In the genomic region with DNA sequence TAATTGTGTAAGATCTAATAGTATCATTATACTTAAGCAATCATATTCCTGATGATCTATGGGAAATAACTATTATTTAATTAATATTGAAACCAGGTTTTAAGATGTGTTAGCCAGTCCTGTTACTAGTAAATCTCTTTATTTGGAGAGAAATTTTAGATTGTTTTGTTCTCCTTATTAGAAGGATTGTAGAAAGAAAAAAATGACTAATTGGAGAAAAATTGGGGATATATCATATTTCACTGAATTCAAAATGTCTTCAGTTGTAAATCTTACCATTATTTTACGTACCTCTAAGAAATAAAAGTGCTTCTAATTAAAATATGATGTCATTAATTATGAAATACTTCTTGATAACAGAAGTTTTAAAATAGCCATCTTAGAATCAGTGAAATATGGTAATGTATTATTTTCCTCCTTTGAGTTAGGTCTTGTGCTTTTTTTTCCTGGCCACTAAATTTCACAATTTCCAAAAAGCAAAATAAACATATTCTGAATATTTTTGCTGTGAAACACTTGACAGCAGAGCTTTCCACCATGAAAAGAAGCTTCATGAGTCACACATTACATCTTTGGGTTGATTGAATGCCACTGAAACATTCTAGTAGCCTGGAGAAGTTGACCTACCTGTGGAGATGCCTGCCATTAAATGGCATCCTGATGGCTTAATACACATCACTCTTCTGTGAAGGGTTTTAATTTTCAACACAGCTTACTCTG, we compare ENCODE assay signal across 11 cellular contexts. TPM values are rescaled to one million over a fixed set of nuclear protein-coding genes. Genes with fewer than 3 reads are reported as not detected.
DNase-seq lines count a peak whose midpoint lies in the region; ATAC-seq and TF ChIP-seq lines count a peak whose summit lies in the region.
"Had no signal": no experiment of that assay in that cellular context is flagged by ENCODE, and none has a peak within 500 bp of the region (broad histone marks: within the 10 kb centered on the region; RNA-seq: fewer than 3 reads in every experiment).

No MANE protein-coding gene starts in this region.

- no peak for TF ChIP-seq RAD21 in SK-N-SH (IDR thresholded peaks at IDR 0.05; ENCODE audit: low read length)

- H3K4me1 ChIP-seq in SK-N-SH (ENCODE audit: control insufficient read depth in 1 of 2, insufficient read depth in 2 of 2, low read depth in 1 of 2, low read length in 1 of 2) (peaks cover 0 to 14% of the 10 kb centered on the region in 2 experiments; a peak in 2 of 4 replicates), fibroblast of lung (ENCODE audit: control insufficient read depth, extremely low read depth, insufficient read depth, low read length) (peaks cover 7% of the 10 kb centered on the region)
- H3K4me1 ChIP-seq: thyroid gland had no signal

- H3K4me2 ChIP-seq in SK-N-SH (no peak overlapping the region), fibroblast of lung (ENCODE audit: extremely low read depth, insufficient read depth, low read length) (peak overlapping the region; percentile 45)
- H3K4me2 ChIP-seq: BLaER1 treated with 17β-estradiol and CSF1 and Interleukin-3, amounts not matched to agents 10 nM and 100 nM had no signal

- H2AFZ ChIP-seq in SK-N-SH (ENCODE audit: low read depth) (peak overlapping the region; percentile 63; the same call in 1 of the 2 replicates), fibroblast of lung (ENCODE audit: low read length) (no peak overlapping the region)

- no peak for DNase-seq in left cardiac atrium
- DNase-seq in cardiac septum (ENCODE audit: low spot score): no peak
- no peak for DNase-seq in SK-N-SH
- peak; percentile 75 to 80 for DNase-seq in fibroblast of lung (ENCODE audit: low read depth in 2 of 2)
- peak; percentile 73 for DNase-seq in stromal cell of bone marrow (ENCODE audit: low read depth)
- DNase-seq: activated effector memory CD4-positive, alpha-beta T cell treated with Interleukin-2 at 50 U/mL for 16 hours; thyroid gland had no signal

- H3K27ac ChIP-seq in SK-N-SH (ENCODE audit: low read depth in 2 of 2, low read length in 1 of 2): peak overlapping the region in 1 of 2 experiments; percentile 41; a peak in 2 of 4 replicates
- H3K27ac ChIP-seq in fibroblast of lung (ENCODE audit: insufficient read depth, low read length): no peak overlapping the region
- H3K27ac ChIP-seq: BLaER1 treated with 17β-estradiol and CSF1 and Interleukin-3, amounts not matched to agents 10 nM and 100 nM; thyroid gland had no signal

- H3K36me3 ChIP-seq in SK-N-SH (replicated peaks in 1 of 2; ENCODE audit: control insufficient read depth in 1 of 2, insufficient read depth in 2 of 2, low read length in 1 of 2) (no peaks in the 10 kb centered on the region), fibroblast of lung (ENCODE audit: control insufficient read depth, insufficient read depth, low read length) (no peaks in the 10 kb centered on the region)

- H3K9ac ChIP-seq in SK-N-SH (no peak overlapping the region), fibroblast of lung (ENCODE audit: insufficient read depth, low read length) (no peak overlapping the region)
- H3K9ac ChIP-seq: BLaER1 treated with 17β-estradiol and CSF1 and Interleukin-3, amounts not matched to agents 10 nM and 100 nM had no signal

- H3K9me2 ChIP-seq in SK-N-SH: no peaks in the 10 kb centered on the region

- 54% methylated on average over 1 of the region's 1 CpG for WGBS in SK-N-SH (ENCODE audit: low lambda C conversion rate)

- no peaks in the 10 kb centered on the region for H4K20me1 ChIP-seq in SK-N-SH (ENCODE audit: insufficient read depth)
- no peaks in the 10 kb centered on the region for H4K20me1 ChIP-seq in fibroblast of lung (ENCODE audit: control insufficient read depth, extremely low read depth, insufficient read depth, low read length)
- H4K20me1 ChIP-seq: BLaER1 treated with 17β-estradiol and CSF1 and Interleukin-3, amounts not matched to agents 10 nM and 100 nM had no signal

- H3K79me2 ChIP-seq in SK-N-SH (ENCODE audit: insufficient read depth) (peaks cover 3% of the 10 kb centered on the region; the same call in 1 of the 2 replicates), fibroblast of lung (ENCODE audit: control insufficient read depth, insufficient read depth, low read length) (no peaks in the 10 kb centered on the region)

- H3K4me3 ChIP-seq in SK-N-SH (ENCODE audit: low read depth in 2 of 2, low read length in 1 of 2) (no peak overlapping the region), fibroblast of lung (replicated peaks in 1 of 4; ENCODE audit: control extremely low read depth in 1 of 4, insufficient read depth in 1 of 4, low read depth in 3 of 4, low read length in 4 of 4) (no peak overlapping the region)
- H3K4me3 ChIP-seq: BLaER1 treated with 17β-estradiol and CSF1 and Interleukin-3, amounts not matched to agents 10 nM and 100 nM; thyroid gland had no signal

- intact Hi-C loops in left cardiac atrium (cut with DNase I): no loop called here
- intact Hi-C loops in cardiac septum (cut with DNase I): no loop called here

- peaks cover 29% of the 10 kb centered on the region for H3F3A ChIP-seq in SK-N-SH (replicated peaks; ENCODE audit: insufficient read depth)

- TF ChIP-seq CTCF in SK-N-SH (IDR thresholded peaks at IDR 0.05) (no peak), fibroblast of lung (conservative IDR thresholded peaks at IDR 0.05 in 1 of 2, IDR thresholded peaks at IDR 0.05 in 1 of 2; ENCODE audit: low read depth in 1 of 2, low read length in 2 of 2) (no peak)

- CTCF ChIA-PET in SK-N-SH (lab: Yijun Ruan, JAX): interaction anchor here (1.7 kb wide), 2 partner anchors 18 to 35 kb away, joined by 5 to 7 read pairs; no protein-coding TSS in a partner anchor

- H3K27me3 ChIP-seq in SK-N-SH (ENCODE audit: insufficient read depth): no peaks in the 10 kb centered on the region
- H3K27me3 ChIP-seq in fibroblast of lung (ENCODE audit: control insufficient read depth, insufficient read depth, low read length): no peaks in the 10 kb centered on the region
- H3K27me3 ChIP-seq: BLaER1 treated with 17β-estradiol and CSF1 and Interleukin-3, amounts not matched to agents 10 nM and 100 nM; thyroid gland had no signal

- POLR2A ChIA-PET in SK-N-SH (lab: Yijun Ruan, JAX): no interaction called here

- TF ChIP-seq EP300 in SK-N-SH (IDR thresholded peaks at IDR 0.05; ENCODE audit: borderline replicate concordance in 1 of 2, low read depth in 1 of 2, low read length in 1 of 2): peak in 1 of 2 experiments; percentile 25; a peak in 1 of 4 replicates

- peak; percentile 27 to 79 for ATAC-seq in left cardiac atrium
- no peak for ATAC-seq in GM18907 (IDR thresholded peaks at IDR 0.05; ENCODE audit: unreplicated experiment)
- ATAC-seq in GM18867 (IDR thresholded peaks at IDR 0.05; ENCODE audit: unreplicated experiment): no peak
- no peak for ATAC-seq in HG02588 (IDR thresholded peaks at IDR 0.05; ENCODE audit: unreplicated experiment)

- no peaks in the 10 kb centered on the region for H3K9me3 ChIP-seq in SK-N-SH
- H3K9me3 ChIP-seq in fibroblast of lung (ENCODE audit: control insufficient read depth, insufficient read depth, low read depth, low read length): no peaks in the 10 kb centered on the region
- H3K9me3 ChIP-seq: BLaER1 treated with 17β-estradiol and CSF1 and Interleukin-3, amounts not matched to agents 10 nM and 100 nM; thyroid gland had no signal

TF ChIP-seq in SK-N-SH, 30 proteins besides CTCF, POLR2A, EP300 and RAD21 (continues in another document):
- TF ChIP-seq YY1 (IDR thresholded peaks at IDR 0.05; ENCODE audit: low read depth) (no peak), MEF2A (IDR thresholded peaks at IDR 0.05; ENCODE audit: borderline replicate concordance, low read depth) (no peak), FOXM1 (IDR thresholded peaks at IDR 0.05; ENCODE audit: low read depth) (no peak), ELF1 (IDR thresholded peaks at IDR 0.05) (no peak), GABPA (IDR thresholded peaks at IDR 0.05; ENCODE audit: low read depth) (no peak)
- TF ChIP-seq, protein P1, sequence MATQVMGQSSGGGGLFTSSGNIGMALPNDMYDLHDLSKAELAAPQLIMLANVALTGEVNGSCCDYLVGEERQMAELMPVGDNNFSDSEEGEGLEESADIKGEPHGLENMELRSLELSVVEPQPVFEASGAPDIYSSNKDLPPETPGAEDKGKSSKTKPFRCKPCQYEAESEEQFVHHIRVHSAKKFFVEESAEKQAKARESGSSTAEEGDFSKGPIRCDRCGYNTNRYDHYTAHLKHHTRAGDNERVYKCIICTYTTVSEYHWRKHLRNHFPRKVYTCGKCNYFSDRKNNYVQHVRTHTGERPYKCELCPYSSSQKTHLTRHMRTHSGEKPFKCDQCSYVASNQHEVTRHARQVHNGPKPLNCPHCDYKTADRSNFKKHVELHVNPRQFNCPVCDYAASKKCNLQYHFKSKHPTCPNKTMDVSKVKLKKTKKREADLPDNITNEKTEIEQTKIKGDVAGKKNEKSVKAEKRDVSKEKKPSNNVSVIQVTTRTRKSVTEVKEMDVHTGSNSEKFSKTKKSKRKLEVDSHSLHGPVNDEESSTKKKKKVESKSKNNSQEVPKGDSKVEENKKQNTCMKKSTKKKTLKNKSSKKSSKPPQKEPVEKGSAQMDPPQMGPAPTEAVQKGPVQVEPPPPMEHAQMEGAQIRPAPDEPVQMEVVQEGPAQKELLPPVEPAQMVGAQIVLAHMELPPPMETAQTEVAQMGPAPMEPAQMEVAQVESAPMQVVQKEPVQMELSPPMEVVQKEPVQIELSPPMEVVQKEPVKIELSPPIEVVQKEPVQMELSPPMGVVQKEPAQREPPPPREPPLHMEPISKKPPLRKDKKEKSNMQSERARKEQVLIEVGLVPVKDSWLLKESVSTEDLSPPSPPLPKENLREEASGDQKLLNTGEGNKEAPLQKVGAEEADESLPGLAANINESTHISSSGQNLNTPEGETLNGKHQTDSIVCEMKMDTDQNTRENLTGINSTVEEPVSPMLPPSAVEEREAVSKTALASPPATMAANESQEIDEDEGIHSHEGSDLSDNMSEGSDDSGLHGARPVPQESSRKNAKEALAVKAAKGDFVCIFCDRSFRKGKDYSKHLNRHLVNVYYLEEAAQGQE (IDR thresholded peaks at IDR 0.05; ENCODE audit: low read depth, low read length): no peak

RNA-seq across cellular contexts. Expression of gene BIRC3, which starts 6.4 kb away (rescaled TPM):
- total RNA-seq in left cardiac atrium (1 to 10 TPM; 7.0 to 8.4 TPM), cardiac septum (1.8 TPM), fibroblast of lung (3.3 TPM in 2 replicates)
- polyA plus RNA-seq in SK-N-SH (2012; rRNA removed) (0.46 and 0.62 TPM in 2 replicates), fibroblast of lung (0.58 and 0.66 TPM in 2 replicates)
- 0.66 and 0.93 TPM in 2 replicates for polyA plus RNA-seq in SK-N-SH (2012; cell fraction: cytosol; rRNA removed)
- polyA plus RNA-seq in SK-N-SH (2012; cell fraction: nucleus; rRNA removed): 0.26 and 0.57 TPM in 2 replicates
- 0.55 and 0.65 TPM in 2 replicates for polyA plus RNA-seq in fibroblast of lung (2012)
- 0.11 TPM in 1 of 2 replicates, not detected in the other for polyA minus RNA-seq in fibroblast of lung (ENCODE audit: low replicate concordance)

RNA-seq across cellular contexts. Expression of gene BIRC2, which starts 23.3 kb away (rescaled TPM):
- total RNA-seq in left cardiac atrium (10 to 100 TPM; 30.4 to 34.2 TPM), cardiac septum (31.5 TPM), fibroblast of lung (59.6 and 69.3 TPM in 2 replicates)
- polyA plus RNA-seq in SK-N-SH (2012; rRNA removed) (20.1 and 32.3 TPM in 2 replicates), fibroblast of lung (38.4 and 45.4 TPM in 2 replicates)
- 27.8 and 30.5 TPM in 2 replicates for polyA plus RNA-seq in SK-N-SH (2012; cell fraction: cytosol; rRNA removed)
- polyA plus RNA-seq in SK-N-SH (2012; cell fraction: nucleus; rRNA removed): 18.5 and 36.1 TPM in 2 replicates
- polyA plus RNA-seq in fibroblast of lung (2012): 36.1 and 42.1 TPM in 2 replicates
- polyA minus RNA-seq in fibroblast of lung (ENCODE audit: low replicate concordance): 9.2 and 20.0 TPM in 2 replicates

Comparison
In these comparisons a context has a peak if more than half of its experiments do, and no peak if none do; other contexts are left out.
1. ATAC-seq: peak in left cardiac atrium (2 of 2); none in GM18907 (single experiment), GM18867 (single experiment) and HG02588 (single experiment).
2. DNase-seq: peak in fibroblast of lung (2 of 2) and stromal cell of bone marrow (single experiment); none in left cardiac atrium (single experiment), cardiac septum (single experiment) and SK-N-SH (single experiment).